9 cellular contexts compared by ENCODE assay signal in genomic region chr22:23119492-23120414, GRCh38. TPM values are rescaled to one million over a fixed set of nuclear protein-coding genes. Genes with fewer than 3 reads are reported as not detected.
A peak's percentile ranks its signal among the peaks of the same experiment; 100 is the strongest.
DNase-seq lines count a peak whose midpoint lies in the region; ATAC-seq lines count a peak whose summit lies in the region.
"Had no signal": no experiment of that assay in that cellular context is flagged by ENCODE, and none has a peak within 500 bp of the region (broad histone marks: within the 10 kb centered on the region; RNA-seq: fewer than 3 reads in every experiment).

No MANE protein-coding gene starts in this region.

- peaks cover 6% of the 10 kb centered on the region for H3K9me3 Mint-ChIP-seq in T-helper 1 cell treated with Interleukin-12 subunit alpha and Interleukin-12 subunit beta and Interleukin-4 antibody, amounts not matched to agents 30 μg/mL and 1 μg/mL, for 36 hours
- H3K9me3 Mint-ChIP-seq in activated T-helper 1 cell treated with anti-CD3 and anti-CD28 coated beads, Interleukin-12 subunit alpha, Interleukin-12 subunit beta, Interleukin-2, Interleukin-4 antibody, amounts not matched to agents 30 ng/mL and 10 ng/mL and 1 ng/mL, durations not matched to agents 14 hours and 24 hours and 36 hours, result peaks cover 6% of the 10 kb centered on the region
- H3K9me3 Mint-ChIP-seq in memory B cell, result no peaks in the 10 kb centered on the region
- H3K9me3 Mint-ChIP-seq in stimulated activated naive CD8-positive, alpha-beta T cell treated with anti-CD3 and anti-CD28 coated beads, Interleukin-15, amount 100 ng/mL, for 72 hours, result peaks cover 4 to 11% of the 10 kb centered on the region in 2 donors

- H3K36me3 Mint-ChIP-seq in T-helper 1 cell treated with Interleukin-12 subunit alpha and Interleukin-12 subunit beta and Interleukin-4 antibody, amounts not matched to agents 30 μg/mL and 1 μg/mL, for 36 hours (ENCODE audit: low read depth), result peaks cover 3% of the 10 kb centered on the region
- peaks cover 5% of the 10 kb centered on the region for H3K36me3 Mint-ChIP-seq in activated T-helper 1 cell treated with anti-CD3 and anti-CD28 coated beads, Interleukin-12 subunit alpha, Interleukin-12 subunit beta, Interleukin-2, Interleukin-4 antibody, amounts not matched to agents 30 ng/mL and 10 ng/mL and 1 ng/mL, durations not matched to agents 14 hours and 24 hours and 36 hours (ENCODE audit: low read depth)
- no peaks in the 10 kb centered on the region for H3K36me3 Mint-ChIP-seq in memory B cell

- H3K27ac Mint-ChIP-seq in T-helper 1 cell treated with Interleukin-12 subunit alpha and Interleukin-12 subunit beta and Interleukin-4 antibody, amounts not matched to agents 30 μg/mL and 1 μg/mL, for 36 hours, result peak overlapping the region; percentile 68
- H3K27ac Mint-ChIP-seq in activated T-helper 1 cell treated with anti-CD3 and anti-CD28 coated beads, Interleukin-12 subunit alpha, Interleukin-12 subunit beta, Interleukin-2, Interleukin-4 antibody, amounts not matched to agents 30 ng/mL and 10 ng/mL and 1 ng/mL, durations not matched to agents 14 hours and 24 hours and 36 hours, result peak overlapping the region; percentile 88
- H3K27ac Mint-ChIP-seq in memory B cell, result peak overlapping the region; percentile 76
- H3K27ac Mint-ChIP-seq in stimulated activated naive CD8-positive, alpha-beta T cell treated with anti-CD3 and anti-CD28 coated beads, Interleukin-15, amount 100 ng/mL, for 72 hours, result peak overlapping the region; percentile 97 to 98

- ATAC-seq in memory B cell (ENCODE audit: low read depth), result peak; percentile 88
- peak; percentile 91 for ATAC-seq in stimulated activated naive CD8-positive, alpha-beta T cell treated with anti-CD3 and anti-CD28 coated beads, Interleukin-15, amount 100 ng/mL, for 72 hours
- ATAC-seq in HG02973 (IDR thresholded peaks at IDR 0.05; ENCODE audit: unreplicated experiment), result no peak

- H3K27me3 Mint-ChIP-seq in T-helper 1 cell treated with Interleukin-12 subunit alpha and Interleukin-12 subunit beta and Interleukin-4 antibody, amounts not matched to agents 30 μg/mL and 1 μg/mL, for 36 hours (ENCODE audit: low read depth), result no peaks in the 10 kb centered on the region
- H3K27me3 Mint-ChIP-seq in activated T-helper 1 cell treated with anti-CD3 and anti-CD28 coated beads, Interleukin-12 subunit alpha, Interleukin-12 subunit beta, Interleukin-2, Interleukin-4 antibody, amounts not matched to agents 30 ng/mL and 10 ng/mL and 1 ng/mL, durations not matched to agents 14 hours and 24 hours and 36 hours (ENCODE audit: insufficient read depth), result no peaks in the 10 kb centered on the region
- no peaks in the 10 kb centered on the region for H3K27me3 Mint-ChIP-seq in memory B cell
- H3K27me3 Mint-ChIP-seq in stimulated activated naive CD8-positive, alpha-beta T cell treated with anti-CD3 and anti-CD28 coated beads, Interleukin-15, amount 100 ng/mL, for 72 hours, result no peaks in the 10 kb centered on the region

- intact Hi-C loops in activated T-helper 1 cell treated with anti-CD3 and anti-CD28 coated beads, Interleukin-12 subunit alpha, Interleukin-12 subunit beta, Interleukin-2, Interleukin-4 antibody, amounts not matched to agents 30 ng/mL and 10 ng/mL and 1 ng/mL, durations not matched to agents 14 hours and 24 hours and 36 hours (cut with micrococcal nuclease), result no loop called here

- H3K4me1 Mint-ChIP-seq in T-helper 1 cell treated with Interleukin-12 subunit alpha and Interleukin-12 subunit beta and Interleukin-4 antibody, amounts not matched to agents 30 μg/mL and 1 μg/mL, for 36 hours (ENCODE audit: low read depth), result peaks cover 9% of the 10 kb centered on the region
- peaks cover 11% of the 10 kb centered on the region for H3K4me1 Mint-ChIP-seq in activated T-helper 1 cell treated with anti-CD3 and anti-CD28 coated beads, Interleukin-12 subunit alpha, Interleukin-12 subunit beta, Interleukin-2, Interleukin-4 antibody, amounts not matched to agents 30 ng/mL and 10 ng/mL and 1 ng/mL, durations not matched to agents 14 hours and 24 hours and 36 hours (ENCODE audit: low read depth)
- H3K4me1 Mint-ChIP-seq in memory B cell, result peaks cover 5% of the 10 kb centered on the region
- H3K4me1 Mint-ChIP-seq in stimulated activated naive CD8-positive, alpha-beta T cell treated with anti-CD3 and anti-CD28 coated beads, Interleukin-15, amount 100 ng/mL, for 72 hours, result peaks cover 24% of the 10 kb centered on the region

- peak; percentile 37 for DNase-seq in activated T-helper 1 cell treated with anti-CD3 and anti-CD28 coated beads, Interleukin-12 subunit alpha, Interleukin-12 subunit beta, Interleukin-2, Interleukin-4 antibody, amounts not matched to agents 30 ng/mL and 10 ng/mL and 1 ng/mL, durations not matched to agents 14 hours and 24 hours and 36 hours (ENCODE audit: low spot score)
- no peak for DNase-seq in memory B cell (ENCODE audit: low spot score in 2 of 2)
- DNase-seq in stimulated activated naive CD8-positive, alpha-beta T cell treated with anti-CD3 and anti-CD28 coated beads, Interleukin-15, amount 100 ng/mL, for 72 hours, result peak; percentile 45 to 67
- no peak for DNase-seq in GDM1 (lab: John Stamatoyannopoulos, UW)
- DNase-seq in NCI-H2029 (lab: John Stamatoyannopoulos, UW), result no peak
- DNase-seq in iPS-NIHi7 (ENCODE audit: extremely low spot score), result no peak
- DNase-seq: NCI-H1436 had no signal

- H3K4me3 Mint-ChIP-seq in T-helper 1 cell treated with Interleukin-12 subunit alpha and Interleukin-12 subunit beta and Interleukin-4 antibody, amounts not matched to agents 30 μg/mL and 1 μg/mL, for 36 hours, result peak overlapping the region; percentile 21
- peak overlapping the region; percentile 15 for H3K4me3 Mint-ChIP-seq in activated T-helper 1 cell treated with anti-CD3 and anti-CD28 coated beads, Interleukin-12 subunit alpha, Interleukin-12 subunit beta, Interleukin-2, Interleukin-4 antibody, amounts not matched to agents 30 ng/mL and 10 ng/mL and 1 ng/mL, durations not matched to agents 14 hours and 24 hours and 36 hours
- peak overlapping the region; percentile 0 for H3K4me3 Mint-ChIP-seq in memory B cell
- peak overlapping the region; percentile 64 to 76 for H3K4me3 Mint-ChIP-seq in stimulated activated naive CD8-positive, alpha-beta T cell treated with anti-CD3 and anti-CD28 coated beads, Interleukin-15, amount 100 ng/mL, for 72 hours

RNA-seq across cellular contexts. Expression of gene RSPH14, which starts 22.0 kb away (rescaled TPM):
- total RNA-seq in activated T-helper 1 cell treated with anti-CD3 and anti-CD28 coated beads, Interleukin-12 subunit alpha, Interleukin-12 subunit beta, Interleukin-2, Interleukin-4 antibody, amounts not matched to agents 30 ng/mL and 10 ng/mL and 1 ng/mL, durations not matched to agents 14 hours and 24 hours and 36 hours, result not detected in 2 replicates

RNA-seq across cellular contexts. Expression of gene RAB36, which starts 25.5 kb away (rescaled TPM):
- total RNA-seq in activated T-helper 1 cell treated with anti-CD3 and anti-CD28 coated beads, Interleukin-12 subunit alpha, Interleukin-12 subunit beta, Interleukin-2, Interleukin-4 antibody, amounts not matched to agents 30 ng/mL and 10 ng/mL and 1 ng/mL, durations not matched to agents 14 hours and 24 hours and 36 hours, result 0.08 TPM in 1 of 2 replicates, not detected in the other

RNA-seq across cellular contexts. Expression of gene GNAZ, which starts 49.4 kb away (rescaled TPM):
- total RNA-seq in activated T-helper 1 cell treated with anti-CD3 and anti-CD28 coated beads, Interleukin-12 subunit alpha, Interleukin-12 subunit beta, Interleukin-2, Interleukin-4 antibody, amounts not matched to agents 30 ng/mL and 10 ng/mL and 1 ng/mL, durations not matched to agents 14 hours and 24 hours and 36 hours, result 0.75 and 0.93 TPM in 2 replicates

Comparison
In these comparisons a context has a peak if more than half of its experiments do, and no peak if none do; other contexts are left out.
1. H3K4me3 Mint-ChIP-seq: peak in every context shown above with its lines; median percentile 70 in stimulated activated naive CD8-positive, alpha-beta T cell treated with anti-CD3 and anti-CD28 coated beads, Interleukin-15, amount 100 ng/mL, for 72 hours; 21 in T-helper 1 cell treated with Interleukin-12 subunit alpha and Interleukin-12 subunit beta and Interleukin-4 antibody, amounts not matched to agents 30 μg/mL and 1 μg/mL, for 36 hours; 15 in activated T-helper 1 cell treated with anti-CD3 and anti-CD28 coated beads, Interleukin-12 subunit alpha, Interleukin-12 subunit beta, Interleukin-2, Interleukin-4 antibody, amounts not matched to agents 30 ng/mL and 10 ng/mL and 1 ng/mL, durations not matched to agents 14 hours and 24 hours and 36 hours; 0 in memory B cell.
2. DNase-seq: peak in activated T-helper 1 cell treated with anti-CD3 and anti-CD28 coated beads, Interleukin-12 subunit alpha, Interleukin-12 subunit beta, Interleukin-2, Interleukin-4 antibody, amounts not matched to agents 30 ng/mL and 10 ng/mL and 1 ng/mL, durations not matched to agents 14 hours and 24 hours and 36 hours (single experiment) and stimulated activated naive CD8-positive, alpha-beta T cell treated with anti-CD3 and anti-CD28 coated beads, Interleukin-15, amount 100 ng/mL, for 72 hours (2 of 2); none in memory B cell (0 of 2), GDM1 (single experiment), NCI-H2029 (single experiment) and iPS-NIHi7 (single experiment).
3. Peak in every context shown above with its lines, with median percentiles within 50 percentile points of each other: H3K27ac Mint-ChIP-seq.